Comparison of ENCODE assay signal across 15 cellular contexts in genomic region chr3:13620281-13620680, GRCh38.
DNase-seq lines count a peak whose midpoint lies in the region; ATAC-seq and TF ChIP-seq lines count a peak whose summit lies in the region.
"Had no signal": no experiment of that assay in that cellular context is flagged by ENCODE, and none has a peak within 500 bp of the region (broad histone marks: within the 10 kb centered on the region; RNA-seq: fewer than 3 reads in every experiment).

No MANE protein-coding gene starts in this region.

- peaks cover 8% of the 10 kb centered on the region for H3K4me1 Mint-ChIP-seq in stimulated activated naive CD8-positive, alpha-beta T cell treated with anti-CD3 and anti-CD28 coated beads, Interleukin-15, amount 100 ng/mL, for 72 hours
- peaks cover 9% of the 10 kb centered on the region for H3K4me1 Mint-ChIP-seq in Calu3 (ENCODE audit: low read depth, unreplicated experiment)

- peak overlapping the region; percentile 12 to 23 for H3K27ac Mint-ChIP-seq in stimulated activated naive CD8-positive, alpha-beta T cell treated with anti-CD3 and anti-CD28 coated beads, Interleukin-15, amount 100 ng/mL, for 72 hours
- H3K27ac Mint-ChIP-seq in Calu3 (ENCODE audit: unreplicated experiment), result no peak overlapping the region
- H3K27ac Mint-ChIP-seq: CD4-positive, alpha-beta T cell; GM23338 had no signal

- H3K9me3 ChIP-seq in lower lobe of right lung (no peaks in the 10 kb centered on the region), spleen (no peaks in the 10 kb centered on the region)

- intact Hi-C loops in lower lobe of right lung (cut with DNase I), result no loop called here
- intact Hi-C loops in spleen (cut with DNase I; ENCODE audit: low total_unique reads), result no loop called here
- intact Hi-C loops in Calu3 (cut with micrococcal nuclease; ENCODE audit: unreplicated experiment), result no loop called here

- 83 to 93% (median 86%) methylated on average over 2 to 4 of the region's 4 CpGs for WGBS in spleen, 5 donors

- H3K27ac ChIP-seq in RWPE1, result peak overlapping the region; percentile 99
- no peak overlapping the region for H3K27ac ChIP-seq in lower lobe of right lung
- H3K27ac ChIP-seq in spleen, result no peak overlapping the region
- H3K27ac ChIP-seq: C4-2B had no signal

- H3K4me3 ChIP-seq in lower lobe of right lung, result no peak overlapping the region
- H3K4me3 ChIP-seq in spleen, result no peak overlapping the region
- H3K4me3 ChIP-seq: GM12878, GM23338 had no signal

- TF ChIP-seq CTCF in RWPE1 (conservative IDR thresholded peaks at IDR 0.05; ENCODE audit: low read depth) (no peak), lower lobe of right lung (IDR thresholded peaks at IDR 0.05) (no peak), spleen (IDR thresholded peaks at IDR 0.05 in 8 of 11, conservative IDR thresholded peaks at IDR 0.05 in 3 of 11) (no peak), Calu3 (IDR thresholded peaks at IDR 0.05; ENCODE audit: unreplicated experiment) (no peak)

- no peaks in the 10 kb centered on the region for H3K27me3 ChIP-seq in lower lobe of right lung (ENCODE audit: low read depth)
- H3K27me3 ChIP-seq in spleen (replicated peaks in 1 of 7), result no peaks in the 10 kb centered on the region

- H3K27me3 Mint-ChIP-seq in stimulated activated naive CD8-positive, alpha-beta T cell treated with anti-CD3 and anti-CD28 coated beads, Interleukin-15, amount 100 ng/mL, for 72 hours, result no peaks in the 10 kb centered on the region
- H3K27me3 Mint-ChIP-seq in Calu3 (ENCODE audit: unreplicated experiment), result peaks cover 43% of the 10 kb centered on the region
- H3K27me3 Mint-ChIP-seq: CD4-positive, alpha-beta T cell had no signal

- H3K4me1 ChIP-seq in lower lobe of right lung (no peaks in the 10 kb centered on the region), spleen (peaks cover 0 to 7% (median 0%) of the 10 kb centered on the region in 6 donors)

- no peak for DNase-seq in stimulated activated naive CD8-positive, alpha-beta T cell treated with anti-CD3 and anti-CD28 coated beads, Interleukin-15, amount 100 ng/mL, for 72 hours
- no peak for DNase-seq in stimulated activated naive CD8-positive, alpha-beta T cell treated with anti-CD3 and anti-CD28 coated beads, Interleukin-15, Interleukin-2, amounts not matched to agents 100 U/mL and 50 U/mL, for 24 hours
- no peak for DNase-seq in RWPE1 (ENCODE audit: low spot score)
- peak; percentile 31 for DNase-seq in lower lobe of right lung
- peak; percentile 43 for DNase-seq in spleen
- no peak for DNase-seq in Calu3
- no peak for DNase-seq in NCI-H1694 treated with DMSO at 0.1 percent for 48 hours (lab: John Stamatoyannopoulos, UW)
- DNase-seq in NOMO-1 (lab: John Stamatoyannopoulos, UW; ENCODE audit: unreplicated experiment in 2 of 2), result no peak
- DNase-seq: ACHN; AML-193; CD4-positive, alpha-beta T cell; DMS79 treated with DMSO at 0.1 percent for 48 hours had no signal

- no peaks in the 10 kb centered on the region for H3K36me3 Mint-ChIP-seq in Calu3 (ENCODE audit: insufficient read depth, unreplicated experiment)

- CTCF ChIA-PET in RWPE1 (lab: Yijun Ruan, JAX), result no interaction called here
- CTCF ChIA-PET in Calu3 (lab: Charles Lee), result no interaction called here

- no peak for ATAC-seq in stimulated activated naive CD8-positive, alpha-beta T cell treated with anti-CD3 and anti-CD28 coated beads, Interleukin-15, amount 100 ng/mL, for 72 hours
- ATAC-seq in stimulated activated naive CD8-positive, alpha-beta T cell treated with anti-CD3 and anti-CD28 coated beads, Interleukin-15, Interleukin-2, amounts not matched to agents 100 U/mL and 50 U/mL, for 24 hours, result no peak
- no peak for ATAC-seq in lower lobe of right lung
- ATAC-seq: GM12878 had no signal

- POLR2A ChIA-PET in RWPE1 (lab: Yijun Ruan, JAX; ENCODE audit: low non-redundant PET), result no interaction called here

- no peaks in the 10 kb centered on the region for H3K9me3 Mint-ChIP-seq in stimulated activated naive CD8-positive, alpha-beta T cell treated with anti-CD3 and anti-CD28 coated beads, Interleukin-15, amount 100 ng/mL, for 72 hours
- H3K9me3 Mint-ChIP-seq in Calu3 (ENCODE audit: low read depth, unreplicated experiment), result peaks cover 5% of the 10 kb centered on the region
- H3K9me3 Mint-ChIP-seq: GM23338 had no signal

- H3K36me3 ChIP-seq in lower lobe of right lung, result no peaks in the 10 kb centered on the region
- H3K36me3 ChIP-seq in spleen, result peaks cover 0 to 4% (median 0%) of the 10 kb centered on the region in 6 donors

- no TSS peak for BruUV-seq in Calu3 (replicated peaks; lab: Mats Ljungman, UMichigan)

- TF ChIP-seq POLR2A in spleen (IDR thresholded peaks at IDR 0.05), result no peak

- H3K4me3 Mint-ChIP-seq in stimulated activated naive CD8-positive, alpha-beta T cell treated with anti-CD3 and anti-CD28 coated beads, Interleukin-15, amount 100 ng/mL, for 72 hours, result no peak overlapping the region
- H3K4me3 Mint-ChIP-seq in Calu3 (ENCODE audit: low read depth, unreplicated experiment), result no peak overlapping the region
- H3K4me3 Mint-ChIP-seq: CD4-positive, alpha-beta T cell; GM23338 had no signal

Comparison
In these comparisons a context has a peak if more than half of its experiments do, and no peak if none do; other contexts are left out.
1. DNase-seq: peak in lower lobe of right lung (single experiment) and spleen (single experiment); none in stimulated activated naive CD8-positive, alpha-beta T cell treated with anti-CD3 and anti-CD28 coated beads, Interleukin-15, amount 100 ng/mL, for 72 hours (0 of 2), stimulated activated naive CD8-positive, alpha-beta T cell treated with anti-CD3 and anti-CD28 coated beads, Interleukin-15, Interleukin-2, amounts not matched to agents 100 U/mL and 50 U/mL, for 24 hours (single experiment), RWPE1 (single experiment), Calu3 (single experiment), NCI-H1694 treated with DMSO at 0.1 percent for 48 hours (single experiment) and NOMO-1 (0 of 2).